Comparison of ENCODE assay signal across 12 cellular contexts in the genomic region with DNA sequence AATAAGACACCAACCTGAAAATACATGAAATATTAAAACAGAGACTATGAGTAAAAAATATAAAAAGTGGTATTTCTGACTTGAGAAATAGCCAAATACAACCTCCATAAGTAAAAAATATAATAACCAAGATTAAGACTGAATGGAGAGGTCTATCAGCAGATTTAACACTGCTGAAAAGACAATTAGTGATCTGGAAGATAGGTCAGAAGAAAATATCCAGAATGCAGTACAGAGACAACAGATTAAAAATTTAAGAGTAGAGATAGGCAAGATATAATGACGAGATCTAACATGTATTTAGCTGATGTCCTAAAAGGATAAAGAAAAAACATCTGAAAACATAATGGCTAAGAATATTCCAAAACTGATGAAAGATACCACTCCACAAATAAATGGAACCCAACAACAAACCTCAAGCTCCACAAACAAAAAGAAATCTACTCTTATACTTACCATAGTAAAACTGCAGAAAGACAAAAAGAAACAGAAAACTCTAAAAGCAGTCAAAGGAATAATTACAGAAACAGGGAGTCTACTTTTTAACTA. TPM values are rescaled to one million over a fixed set of nuclear protein-coding genes. Genes with fewer than 3 reads are reported as not detected.
DNase-seq lines count a peak whose midpoint lies in the region; ATAC-seq and TF ChIP-seq lines count a peak whose summit lies in the region.
"Had no signal": no experiment of that assay in that cellular context is flagged by ENCODE, and none has a peak within 500 bp of the region (broad histone marks: within the 10 kb centered on the region; RNA-seq: fewer than 3 reads in every experiment).

No MANE protein-coding gene starts in this region.

- no peak for DNase-seq in activated naive CD8-positive, alpha-beta T cell treated with anti-CD3 and anti-CD28 coated beads, Interleukin-2, amount 50 U/mL, for 24 hours
- DNase-seq in activated naive CD8-positive, alpha-beta T cell treated with anti-CD3 and anti-CD28 coated beads for 36 hours: no peak
- DNase-seq in endodermal cell (no peak), islet precursor cell (no peak), sigmoid colon (no peak)
- DNase-seq: C1 segment of cervical spinal cord; CD4-positive, alpha-beta memory T cell; DMS79 had no signal

- intact Hi-C loops in sigmoid colon (cut with DNase I): no loop called here

- TF ChIP-seq CTCF in HEK293 (tag by site-specific recombination; IDR thresholded peaks at IDR 0.05) (no peak), endodermal cell (conservative IDR thresholded peaks at IDR 0.05) (no peak), sigmoid colon (IDR thresholded peaks at IDR 0.05) (no peak)

- H3K27me3 ChIP-seq in endodermal cell (ENCODE audit: control insufficient read depth, insufficient read depth, low read length, poor library complexity, severe bottlenecking): no peaks in the 10 kb centered on the region
- no peaks in the 10 kb centered on the region for H3K27me3 ChIP-seq in sigmoid colon

- no peak for ATAC-seq in activated naive CD8-positive, alpha-beta T cell treated with anti-CD3 and anti-CD28 coated beads, Interleukin-2, amount 50 U/mL, for 24 hours

- H3K27me3 Mint-ChIP-seq in activated naive CD8-positive, alpha-beta T cell treated with anti-CD3 and anti-CD28 coated beads, Interleukin-2, amount 50 U/mL, for 24 hours: no peaks in the 10 kb centered on the region
- H3K27me3 Mint-ChIP-seq in activated naive CD8-positive, alpha-beta T cell treated with anti-CD3 and anti-CD28 coated beads for 36 hours: no peaks in the 10 kb centered on the region
- H3K27me3 Mint-ChIP-seq in endodermal cell (ENCODE audit: insufficient read depth): no peaks in the 10 kb centered on the region
- H3K27me3 Mint-ChIP-seq: B cell; CD4-positive, alpha-beta memory T cell had no signal

- TF ChIP-seq POLR2A in sigmoid colon (IDR thresholded peaks at IDR 0.05): no peak

- H3K9me3 ChIP-seq in HEK293 (ENCODE audit: control insufficient read depth, insufficient read depth, low read depth, low read length) (no peaks in the 10 kb centered on the region), endodermal cell (ENCODE audit: control insufficient read depth, low read length) (peaks cover 47% of the 10 kb centered on the region), mesodermal cell (ENCODE audit: control insufficient read depth, low read length) (peaks cover 9% of the 10 kb centered on the region), sigmoid colon (no peaks in the 10 kb centered on the region)

- H3K4me1 ChIP-seq in HEK293 (ENCODE audit: control insufficient read depth, insufficient read depth, low read length): no peaks in the 10 kb centered on the region
- H3K4me1 ChIP-seq in endodermal cell (ENCODE audit: control insufficient read depth, insufficient read depth, low read length): no peaks in the 10 kb centered on the region
- H3K4me1 ChIP-seq in mesodermal cell (ENCODE audit: control insufficient read depth, insufficient read depth, low read length, poor library complexity, severe bottlenecking): no peaks in the 10 kb centered on the region
- H3K4me1 ChIP-seq in sigmoid colon: no peaks in the 10 kb centered on the region
- H3K4me1 ChIP-seq: HAP-1 had no signal

- H3K36me3 Mint-ChIP-seq in activated naive CD8-positive, alpha-beta T cell treated with anti-CD3 and anti-CD28 coated beads, Interleukin-2, amount 50 U/mL, for 24 hours (ENCODE audit: low read depth): peaks cover 65% of the 10 kb centered on the region
- H3K36me3 Mint-ChIP-seq in activated naive CD8-positive, alpha-beta T cell treated with anti-CD3 and anti-CD28 coated beads for 36 hours: peaks cover 46% of the 10 kb centered on the region
- peaks cover 88% of the 10 kb centered on the region for H3K36me3 Mint-ChIP-seq in endodermal cell (ENCODE audit: low read depth)

- peaks cover 9% of the 10 kb centered on the region for H3K4me1 Mint-ChIP-seq in activated naive CD8-positive, alpha-beta T cell treated with anti-CD3 and anti-CD28 coated beads, Interleukin-2, amount 50 U/mL, for 24 hours
- H3K4me1 Mint-ChIP-seq in activated naive CD8-positive, alpha-beta T cell treated with anti-CD3 and anti-CD28 coated beads for 36 hours: peaks cover 11% of the 10 kb centered on the region
- H3K4me1 Mint-ChIP-seq in endodermal cell: no peaks in the 10 kb centered on the region
- H3K4me1 Mint-ChIP-seq: B cell had no signal

- no peak for TF ChIP-seq EP300 in sigmoid colon (IDR thresholded peaks at IDR 0.05)

- H3K27ac Mint-ChIP-seq in activated naive CD8-positive, alpha-beta T cell treated with anti-CD3 and anti-CD28 coated beads, Interleukin-2, amount 50 U/mL, for 24 hours: peak overlapping the region; percentile 18
- H3K27ac Mint-ChIP-seq in activated naive CD8-positive, alpha-beta T cell treated with anti-CD3 and anti-CD28 coated beads for 36 hours: no peak overlapping the region
- no peak overlapping the region for H3K27ac Mint-ChIP-seq in endodermal cell
- H3K27ac Mint-ChIP-seq: B cell had no signal

- H3K27ac ChIP-seq in HEK293 (ENCODE audit: extremely low read depth, low read depth, low read length) (no peak overlapping the region), endodermal cell (ENCODE audit: low read depth, low read length) (no peak overlapping the region), mesodermal cell (ENCODE audit: low read depth, low read length, severe bottlenecking) (peak overlapping the region; percentile 55), sigmoid colon (no peak overlapping the region)

- H3K4me3 ChIP-seq in HEK293 (ENCODE audit: low read depth, low read length) (no peak overlapping the region), endodermal cell (ENCODE audit: low read length) (peak overlapping the region; percentile 21), mesodermal cell (ENCODE audit: extremely low read depth, insufficient read depth, low read length, poor library complexity, severe bottlenecking) (no peak overlapping the region), sigmoid colon (no peak overlapping the region)
- H3K4me3 ChIP-seq: HAP-1 had no signal

- no peak overlapping the region for H3K4me3 Mint-ChIP-seq in activated naive CD8-positive, alpha-beta T cell treated with anti-CD3 and anti-CD28 coated beads, Interleukin-2, amount 50 U/mL, for 24 hours
- H3K4me3 Mint-ChIP-seq in activated naive CD8-positive, alpha-beta T cell treated with anti-CD3 and anti-CD28 coated beads for 36 hours: no peak overlapping the region
- no peak overlapping the region for H3K4me3 Mint-ChIP-seq in endodermal cell
- H3K4me3 Mint-ChIP-seq: B cell; CD4-positive, alpha-beta memory T cell had no signal

- H3K36me3 ChIP-seq in HEK293 (ENCODE audit: control insufficient read depth in 2 of 2, insufficient read depth in 1 of 2, low read length in 2 of 2) (peaks cover 61 to 87% of the 10 kb centered on the region in 2 experiments), endodermal cell (ENCODE audit: control insufficient read depth, insufficient read depth, low read length) (peaks cover 92% of the 10 kb centered on the region), mesodermal cell (ENCODE audit: control insufficient read depth, insufficient read depth, low read length) (peaks cover 89% of the 10 kb centered on the region), sigmoid colon (peaks cover 18 to 80% (median 30%) of the 10 kb centered on the region in 4 donors)

- POLR2A ChIA-PET in HEK293 (lab: Yijun Ruan, JAX): no interaction called here

- H3K9ac ChIP-seq in endodermal cell (ENCODE audit: extremely low read depth, low read length, poor library complexity, severe bottlenecking): no peak overlapping the region

- 83% methylated on average over 1 of the region's 1 CpG; no CpG with 5 or more reads in 1 of the 2 experiments for WGBS in endodermal cell (ENCODE audit: insufficient coverage in 1 of 2, insufficient read length in 1 of 2), 2 experiments
- no CpG with 5 or more reads among the region's 1 CpG for WGBS in mesodermal cell (ENCODE audit: insufficient coverage in 2 of 2), 2 experiments
- 96 to 98% methylated on average over 1 of the region's 1 CpG for WGBS in sigmoid colon, 2 donors

- H3K9me3 Mint-ChIP-seq in activated naive CD8-positive, alpha-beta T cell treated with anti-CD3 and anti-CD28 coated beads, Interleukin-2, amount 50 U/mL, for 24 hours: peaks cover 8% of the 10 kb centered on the region
- peaks cover 10% of the 10 kb centered on the region for H3K9me3 Mint-ChIP-seq in activated naive CD8-positive, alpha-beta T cell treated with anti-CD3 and anti-CD28 coated beads for 36 hours
- peaks cover 32% of the 10 kb centered on the region for H3K9me3 Mint-ChIP-seq in endodermal cell

- CTCF ChIA-PET in HEK293 (lab: Yijun Ruan, JAX): interaction anchor here (0.9 kb wide), 1 partner anchor 796 kb away, joined by 3 read pairs; no protein-coding TSS in a partner anchor

TF ChIP-seq in HEK293, 187 proteins besides CTCF, POLR2A, EP300 and RAD21 (continues in another document):
- TF ChIP-seq ZNF558 (tag by site-specific recombination; IDR thresholded peaks at IDR 0.05) (peak; percentile 98), ZBTB7A (tag by site-specific recombination; IDR thresholded peaks at IDR 0.05; ENCODE audit: low read depth) (no peak), ZNF701 (tag by site-specific recombination; IDR thresholded peaks at IDR 0.05) (no peak), ZBTB1 (tag by site-specific recombination; IDR thresholded peaks at IDR 0.05) (no peak)

RNA-seq across cellular contexts. Expression of gene ESF1, which starts 18.8 kb away (rescaled TPM):
- 10 to 100 TPM; 26.8 to 29.2 TPM for total RNA-seq in activated naive CD8-positive, alpha-beta T cell treated with anti-CD3 and anti-CD28 coated beads for 36 hours
- total RNA-seq in endodermal cell: 10 to 100 TPM; 23.9 to 32.1 TPM
- 20.1 TPM for polyA plus RNA-seq in endodermal cell (2013, experiment 1 of 2)
- polyA plus RNA-seq in endodermal cell (2013, experiment 2 of 2): 18.3 TPM
- 13.5 TPM for polyA plus RNA-seq in mesodermal cell (2013, experiment 1 of 2)
- polyA plus RNA-seq in mesodermal cell (2013, experiment 2 of 2): 16.3 TPM
- 10 to 100 TPM; 14.0 to 20.5 (median 16.0) TPM for total RNA-seq in sigmoid colon
- polyA plus RNA-seq in sigmoid colon: 10 to 100 TPM in 1 of 3 donors, 1 to 10 TPM in 2; 7.2 to 11.3 (median 8.0) TPM

RNA-seq across cellular contexts. Expression of gene NDUFAF5, which starts 18.9 kb away (rescaled TPM):
- total RNA-seq in activated naive CD8-positive, alpha-beta T cell treated with anti-CD3 and anti-CD28 coated beads for 36 hours: 10 to 100 TPM; 31.5 to 31.9 TPM
- total RNA-seq in endodermal cell (10 to 100 TPM; 32.9 to 33.5 TPM), sigmoid colon (10 to 100 TPM; 17.4 to 21.7 (median 18.5) TPM)
- polyA plus RNA-seq in endodermal cell (2013, experiment 1 of 2): 25.6 TPM
- 23.2 TPM for polyA plus RNA-seq in endodermal cell (2013, experiment 2 of 2)
- polyA plus RNA-seq in mesodermal cell (2013, experiment 1 of 2): 24.1 TPM
- 19.7 TPM for polyA plus RNA-seq in mesodermal cell (2013, experiment 2 of 2)
- polyA plus RNA-seq in sigmoid colon: 10 to 100 TPM; 18.5 to 28.2 (median 26.4) TPM
